In the genomic region with DNA sequence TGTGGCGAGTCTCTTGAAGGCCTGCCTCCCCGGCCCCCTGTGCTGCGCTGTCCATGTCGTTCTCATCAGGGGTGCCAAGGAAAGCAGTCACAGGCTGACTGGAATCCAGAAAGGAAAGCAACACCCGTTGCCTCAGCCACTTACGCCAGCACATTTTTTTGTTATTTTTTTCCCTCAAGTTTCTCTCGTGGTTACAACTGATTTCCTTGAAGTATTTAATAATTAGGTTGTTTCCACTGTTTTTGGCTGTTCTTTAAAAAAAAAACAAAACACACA, we compare ENCODE assay signal across 11 cellular contexts. TPM values are rescaled to one million over a fixed set of nuclear protein-coding genes. Genes with fewer than 3 reads are reported as not detected.
DNase-seq lines count a peak whose midpoint lies in the region; ATAC-seq and TF ChIP-seq lines count a peak whose summit lies in the region.
"Had no signal": no experiment of that assay in that cellular context is flagged by ENCODE, and none has a peak within 500 bp of the region (broad histone marks: within the 10 kb centered on the region; RNA-seq: fewer than 3 reads in every experiment).

No MANE protein-coding gene starts in this region.

- H3K9me3 ChIP-seq in left ventricle myocardium inferior (replicated peaks), result no peaks in the 10 kb centered on the region

- H3K27ac ChIP-seq in left ventricle myocardium inferior (replicated peaks), result no peak overlapping the region
- H3K27ac ChIP-seq: 22Rv1 had no signal

- H3K4me3 ChIP-seq in left ventricle myocardium inferior (no peak overlapping the region), fibroblast of the aortic adventitia (ENCODE audit: low read depth, low read length) (no peak overlapping the region)

- peaks cover 72% of the 10 kb centered on the region for H3K36me3 ChIP-seq in left ventricle myocardium inferior

- no peaks in the 10 kb centered on the region for H3K27me3 ChIP-seq in left ventricle myocardium inferior (ENCODE audit: low read depth)

- no peak for ATAC-seq in GM19452 (IDR thresholded peaks at IDR 0.05; ENCODE audit: unreplicated experiment)
- no peak for ATAC-seq in HG03354 (IDR thresholded peaks at IDR 0.05; ENCODE audit: poor library complexity, severe bottlenecking, unreplicated experiment)

- DNase-seq in cardiac septum (ENCODE audit: low spot score), result peak; percentile 41
- no peak for DNase-seq in left ventricle myocardium inferior
- DNase-seq in fibroblast of the aortic adventitia (ENCODE audit: low read depth), result peak; percentile 15
- peak; percentile 38 for DNase-seq in stromal cell of bone marrow (ENCODE audit: low read depth)
- DNase-seq in activated CD4-positive, alpha-beta T cell treated with anti-CD3 and anti-CD28 coated beads for 4 hours, result no peak
- no peak for DNase-seq in central memory CD4-positive, alpha-beta T cell
- DNase-seq: GF-D8, GOT3 had no signal

- TF ChIP-seq CTCF in left ventricle myocardium inferior (IDR thresholded peaks at IDR 0.05; ENCODE audit: borderline replicate concordance), result no peak
- no peak for TF ChIP-seq CTCF in fibroblast of the aortic adventitia (IDR thresholded peaks at IDR 0.05; ENCODE audit: insufficient read depth, low read length)

- intact Hi-C loops in cardiac septum (cut with DNase I), result loop anchor here (5.0 kb wide), 1 partner anchor 241 kb away; no protein-coding TSS in a partner anchor
- intact Hi-C loops in left ventricle myocardium inferior (cut with micrococcal nuclease), result no loop called here

- peaks cover 24% of the 10 kb centered on the region for H3K4me1 ChIP-seq in left ventricle myocardium inferior

RNA-seq across cellular contexts. Expression of a gene that starts 17.9 kb away (rescaled TPM):
- not detected for total RNA-seq in cardiac septum
- total RNA-seq in left ventricle myocardium inferior, result 0.27 TPM
- 0.09 and 5.8 TPM in 2 replicates for total RNA-seq in fibroblast of the aortic adventitia (ENCODE audit: low replicate concordance)

Comparison
In these comparisons a context has a peak if more than half of its experiments do, and no peak if none do; other contexts are left out.
1. DNase-seq: peak in cardiac septum (single experiment), fibroblast of the aortic adventitia (single experiment) and stromal cell of bone marrow (single experiment); none in left ventricle myocardium inferior (single experiment), activated CD4-positive, alpha-beta T cell treated with anti-CD3 and anti-CD28 coated beads for 4 hours (0 of 2) and central memory CD4-positive, alpha-beta T cell (single experiment).